Comparison of ENCODE assay signal across 1 cellular context in genomic region chr3:46615976-46616375, GRCh38.
TF ChIP-seq lines count a peak whose summit lies in the region.

No MANE protein-coding gene starts in this region.

TF ChIP-seq in H1, 55 proteins besides CTCF, POLR2A, EP300 and RAD21:
- TF ChIP-seq CHD7 (IDR thresholded peaks at IDR 0.05; ENCODE audit: insufficient replicate concordance, low read length) (no peak), POU5F1 (IDR thresholded peaks at IDR 0.05; ENCODE audit: low read depth, low read length) (no peak), KDM4A (IDR thresholded peaks at IDR 0.05; ENCODE audit: low read depth, low read length, severe bottlenecking) (no peak), POLR2AphosphoS5 (IDR thresholded peaks at IDR 0.05; ENCODE audit: low read depth, low read length) (no peak), CBX5 (IDR thresholded peaks at IDR 0.05; ENCODE audit: low read depth, low read length) (no peak), SIX5 (IDR thresholded peaks at IDR 0.05; ENCODE audit: low read depth, low read length) (no peak), PHF8 (conservative IDR thresholded peaks at IDR 0.05; ENCODE audit: low read depth, low read length) (no peak), CHD1 (IDR thresholded peaks at IDR 0.05; ENCODE audit: low read depth, low read length) (no peak), BACH1 (IDR thresholded peaks at IDR 0.05; ENCODE audit: low read length) (no peak), NRF1 (IDR thresholded peaks at IDR 0.05; ENCODE audit: low read depth, low read length) (no peak), SP4 (IDR thresholded peaks at IDR 0.05; ENCODE audit: low read length) (no peak), RFX5 (IDR thresholded peaks at IDR 0.05; ENCODE audit: borderline replicate concordance, low read depth, low read length) (no peak), CEBPB (IDR thresholded peaks at IDR 0.05; ENCODE audit: low read depth, low read length) (no peak), HDAC2 (IDR thresholded peaks at IDR 0.05; ENCODE audit: borderline replicate concordance in 1 of 2, low read depth in 2 of 2, low read length in 2 of 2) (no peak), SP2 (IDR thresholded peaks at IDR 0.05; ENCODE audit: low read length) (no peak), SP1 (IDR thresholded peaks at IDR 0.05; ENCODE audit: low read depth, low read length) (no peak), KDM5A (IDR thresholded peaks at IDR 0.05; ENCODE audit: low read length) (no peak), TAF1 (IDR thresholded peaks at IDR 0.05; ENCODE audit: low read depth, low read length) (no peak), JUN (IDR thresholded peaks at IDR 0.05; ENCODE audit: low read depth, low read length) (no peak), TAF7 (optimal IDR thresholded peaks at IDR 0.05; ENCODE audit: borderline replicate concordance, low read depth, low read length) (no peak)
